ENCODE assay signal across 1 cellular context in the genomic region with DNA sequence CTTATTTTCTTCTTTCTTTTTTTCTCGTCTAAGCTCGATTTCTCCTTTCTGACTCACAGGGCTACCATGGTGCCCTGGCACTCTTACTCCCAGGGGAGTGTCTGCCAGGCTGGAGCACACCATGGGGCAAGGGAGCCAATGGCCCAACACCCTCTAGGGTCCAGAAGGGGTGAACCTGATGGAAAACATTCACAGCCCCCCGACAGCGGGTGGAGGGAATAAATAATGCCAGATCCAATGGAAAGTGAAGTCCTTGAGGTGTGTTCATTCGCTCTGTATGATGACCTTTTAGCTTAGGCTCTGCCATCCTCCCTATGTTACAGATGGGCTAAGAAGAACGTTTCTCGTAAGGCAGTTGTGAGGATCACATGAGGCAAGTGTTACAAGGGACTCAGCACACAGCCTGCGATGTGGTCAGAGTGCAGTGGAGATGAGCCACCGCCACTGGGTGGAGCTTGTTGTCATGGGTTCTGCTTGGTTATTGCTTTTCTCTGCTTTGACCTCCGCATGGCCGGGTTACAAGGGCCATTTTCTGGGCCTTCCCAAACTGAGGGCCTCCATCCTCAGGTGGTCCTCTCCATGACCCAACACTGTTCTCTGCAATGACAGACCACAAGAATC.
TF ChIP-seq lines count a peak whose summit lies in the region.

No MANE protein-coding gene starts in this region.

TF ChIP-seq in GM12878, 131 proteins besides CTCF, POLR2A, EP300 and RAD21 (continued from another document):
- TF ChIP-seq, protein P1, sequence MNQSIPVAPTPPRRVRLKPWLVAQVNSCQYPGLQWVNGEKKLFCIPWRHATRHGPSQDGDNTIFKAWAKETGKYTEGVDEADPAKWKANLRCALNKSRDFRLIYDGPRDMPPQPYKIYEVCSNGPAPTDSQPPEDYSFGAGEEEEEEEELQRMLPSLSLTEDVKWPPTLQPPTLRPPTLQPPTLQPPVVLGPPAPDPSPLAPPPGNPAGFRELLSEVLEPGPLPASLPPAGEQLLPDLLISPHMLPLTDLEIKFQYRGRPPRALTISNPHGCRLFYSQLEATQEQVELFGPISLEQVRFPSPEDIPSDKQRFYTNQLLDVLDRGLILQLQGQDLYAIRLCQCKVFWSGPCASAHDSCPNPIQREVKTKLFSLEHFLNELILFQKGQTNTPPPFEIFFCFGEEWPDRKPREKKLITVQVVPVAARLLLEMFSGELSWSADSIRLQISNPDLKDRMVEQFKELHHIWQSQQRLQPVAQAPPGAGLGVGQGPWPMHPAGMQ (IDR thresholded peaks at IDR 0.05; ENCODE audit: borderline replicate concordance), result no peak
- TF ChIP-seq, protein P2, sequence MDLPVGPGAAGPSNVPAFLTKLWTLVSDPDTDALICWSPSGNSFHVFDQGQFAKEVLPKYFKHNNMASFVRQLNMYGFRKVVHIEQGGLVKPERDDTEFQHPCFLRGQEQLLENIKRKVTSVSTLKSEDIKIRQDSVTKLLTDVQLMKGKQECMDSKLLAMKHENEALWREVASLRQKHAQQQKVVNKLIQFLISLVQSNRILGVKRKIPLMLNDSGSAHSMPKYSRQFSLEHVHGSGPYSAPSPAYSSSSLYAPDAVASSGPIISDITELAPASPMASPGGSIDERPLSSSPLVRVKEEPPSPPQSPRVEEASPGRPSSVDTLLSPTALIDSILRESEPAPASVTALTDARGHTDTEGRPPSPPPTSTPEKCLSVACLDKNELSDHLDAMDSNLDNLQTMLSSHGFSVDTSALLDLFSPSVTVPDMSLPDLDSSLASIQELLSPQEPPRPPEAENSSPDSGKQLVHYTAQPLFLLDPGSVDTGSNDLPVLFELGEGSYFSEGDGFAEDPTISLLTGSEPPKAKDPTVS (IDR thresholded peaks at IDR 0.05; ENCODE audit: low read depth, low read length), result no peak
- TF ChIP-seq NFXL1 (IDR thresholded peaks at IDR 0.05; ENCODE audit: borderline replicate concordance), result no peak
- no peak; the same call in 1 of the 2 replicates for TF ChIP-seq STAT1 (conservative IDR thresholded peaks at IDR 0.05)
- no peak for TF ChIP-seq SIN3A (IDR thresholded peaks at IDR 0.05; ENCODE audit: low read depth, low read length)
- TF ChIP-seq SMC3 (IDR thresholded peaks at IDR 0.05; ENCODE audit: borderline replicate concordance, low read length), result peak; percentile 67; the same call in 1 of the 2 replicates
- TF ChIP-seq CHD1 (IDR thresholded peaks at IDR 0.05; ENCODE audit: low read depth, low read length), result 0 out of 2 replicates have a peak, but pooled peaks have one; percentile 64
- TF ChIP-seq FOS (IDR thresholded peaks at IDR 0.05; ENCODE audit: borderline replicate concordance, extremely low read depth, insufficient read length), result no peak
- TF ChIP-seq YY1 (IDR thresholded peaks at IDR 0.05; ENCODE audit: low read depth, low read length), result peak; percentile 88
- no peak for TF ChIP-seq KDM1A (IDR thresholded peaks at IDR 0.05; ENCODE audit: borderline replicate concordance)
- no peak for TF ChIP-seq CHD4 (IDR thresholded peaks at IDR 0.05)
- peak; percentile 77 to 88 for TF ChIP-seq BHLHE40 (IDR thresholded peaks at IDR 0.05; ENCODE audit: borderline replicate concordance in 1 of 2, low read depth in 2 of 2, low read length in 1 of 2)
- TF ChIP-seq NRF1 (conservative IDR thresholded peaks at IDR 0.05; ENCODE audit: low read depth, low read length), result no peak
- no peak for TF ChIP-seq EZH2 (IDR thresholded peaks at IDR 0.05; ENCODE audit: borderline replicate concordance, control insufficient read depth, low read depth, low read length)
- TF ChIP-seq, protein P3, sequence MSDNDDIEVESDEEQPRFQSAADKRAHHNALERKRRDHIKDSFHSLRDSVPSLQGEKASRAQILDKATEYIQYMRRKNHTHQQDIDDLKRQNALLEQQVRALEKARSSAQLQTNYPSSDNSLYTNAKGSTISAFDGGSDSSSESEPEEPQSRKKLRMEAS (IDR thresholded peaks at IDR 0.05; ENCODE audit: low read depth, low read length), result peak; percentile 89
- 0 out of 2 replicates have a peak, but pooled peaks have one; percentile 45 for TF ChIP-seq ZNF207 (IDR thresholded peaks at IDR 0.05; ENCODE audit: borderline replicate concordance)
- TF ChIP-seq MYC (IDR thresholded peaks at IDR 0.05; ENCODE audit: insufficient read depth, insufficient read length, insufficient replicate concordance, low read length, severe bottlenecking), result no peak
- no peak for TF ChIP-seq KAT2A (conservative IDR thresholded peaks at IDR 0.05; ENCODE audit: control insufficient read depth, low read depth, low read length)
- TF ChIP-seq SREBF2 (IDR thresholded peaks at IDR 0.05; ENCODE audit: low read length), result no peak
- TF ChIP-seq, protein P4, sequence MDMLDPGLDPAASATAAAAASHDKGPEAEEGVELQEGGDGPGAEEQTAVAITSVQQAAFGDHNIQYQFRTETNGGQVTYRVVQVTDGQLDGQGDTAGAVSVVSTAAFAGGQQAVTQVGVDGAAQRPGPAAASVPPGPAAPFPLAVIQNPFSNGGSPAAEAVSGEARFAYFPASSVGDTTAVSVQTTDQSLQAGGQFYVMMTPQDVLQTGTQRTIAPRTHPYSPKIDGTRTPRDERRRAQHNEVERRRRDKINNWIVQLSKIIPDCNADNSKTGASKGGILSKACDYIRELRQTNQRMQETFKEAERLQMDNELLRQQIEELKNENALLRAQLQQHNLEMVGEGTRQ (IDR thresholded peaks at IDR 0.05; ENCODE audit: borderline replicate concordance, low read depth, low read length), result peak; percentile 55; the same call in 1 of the 2 replicates
- TF ChIP-seq PAX8 (IDR thresholded peaks at IDR 0.05), result no peak
- no peak for TF ChIP-seq MEF2A (IDR thresholded peaks at IDR 0.05; ENCODE audit: insufficient read depth, low read depth, low read length)
- no peak for TF ChIP-seq HDAC6 (IDR thresholded peaks at IDR 0.05; ENCODE audit: unreplicated experiment)
- TF ChIP-seq SP1 (IDR thresholded peaks at IDR 0.05; ENCODE audit: low read depth, low read length), result no peak
- TF ChIP-seq CREB1 (IDR thresholded peaks at IDR 0.05; ENCODE audit: low read depth), result no peak
- TF ChIP-seq IKZF2 (IDR thresholded peaks at IDR 0.05), result peak; percentile 79 to 84
- no peak for TF ChIP-seq SPI1 (IDR thresholded peaks at IDR 0.05; ENCODE audit: borderline replicate concordance, insufficient read depth, low read depth, low read length)
- TF ChIP-seq JUND (IDR thresholded peaks at IDR 0.05; ENCODE audit: low read depth, low read length), result no peak
- TF ChIP-seq, protein P5, sequence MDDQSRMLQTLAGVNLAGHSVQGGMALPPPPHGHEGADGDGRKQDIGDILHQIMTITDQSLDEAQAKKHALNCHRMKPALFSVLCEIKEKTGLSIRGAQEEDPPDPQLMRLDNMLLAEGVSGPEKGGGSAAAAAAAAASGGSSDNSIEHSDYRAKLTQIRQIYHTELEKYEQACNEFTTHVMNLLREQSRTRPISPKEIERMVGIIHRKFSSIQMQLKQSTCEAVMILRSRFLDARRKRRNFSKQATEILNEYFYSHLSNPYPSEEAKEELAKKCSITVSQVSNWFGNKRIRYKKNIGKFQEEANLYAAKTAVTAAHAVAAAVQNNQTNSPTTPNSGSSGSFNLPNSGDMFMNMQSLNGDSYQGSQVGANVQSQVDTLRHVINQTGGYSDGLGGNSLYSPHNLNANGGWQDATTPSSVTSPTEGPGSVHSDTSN (IDR thresholded peaks at IDR 0.05; ENCODE audit: insufficient replicate concordance, low read depth, low read length), result no peak
